In genomic region chr5:91301459-91301858, GRCh38 we compare ENCODE assay signal across 14 cellular contexts.
A peak's percentile ranks its signal among the peaks of the same experiment; 100 is the strongest.
DNase-seq lines count a peak whose midpoint lies in the region; ATAC-seq and TF ChIP-seq lines count a peak whose summit lies in the region.
"Had no signal": no experiment of that assay in that cellular context is flagged by ENCODE, and none has a peak within 500 bp of the region (broad histone marks: within the 10 kb centered on the region; RNA-seq: fewer than 3 reads in every experiment).

No MANE protein-coding gene starts in this region.

- no peaks in the 10 kb centered on the region for H3K36me3 Mint-ChIP-seq in WTC11

- no peaks in the 10 kb centered on the region for H3K9me3 ChIP-seq in Peyer's patch

- TF ChIP-seq POLR2A in Peyer's patch (IDR thresholded peaks at IDR 0.05): no peak

- no peak for ATAC-seq in WTC11

- H3K27me3 Mint-ChIP-seq in WTC11 (ENCODE audit: low read depth): no peaks in the 10 kb centered on the region
- H3K27me3 Mint-ChIP-seq: activated T-cell treated with anti-CD3 and anti-CD28 coated beads, Interleukin-2, amount 50 U/mL, for 24 hours had no signal

- no peak overlapping the region for H3K4me3 ChIP-seq in Peyer's patch

- no peak overlapping the region for H3K4me3 Mint-ChIP-seq in WTC11
- H3K4me3 Mint-ChIP-seq: activated T-cell treated with anti-CD3 and anti-CD28 coated beads, Interleukin-2, amount 50 U/mL, for 24 hours; neural crest cell had no signal

- DNase-seq in HCEC 1CT (peak; percentile 80), WTC11 (ENCODE audit: low spot score) (no peak), iris pigment epithelial cell (ENCODE audit: low read depth) (peak; percentile 90), substantia nigra (lab: John Stamatoyannopoulos, UW) (no peak), SHP77 treated with DMSO at 0.1 percent for 48 hours (lab: John Stamatoyannopoulos, UW) (no peak), DMS79 treated with DMSO at 0.1 percent for 48 hours (lab: John Stamatoyannopoulos, UW) (no peak), Peyer's patch (no peak)
- DNase-seq in activated T-cell treated with anti-CD3 and anti-CD28 coated beads, Interleukin-2, amount 50 U/mL, for 1 hour: no peak
- DNase-seq: activated T-cell treated with anti-CD3 and anti-CD28 coated beads, Interleukin-2, amount 50 U/mL, for 24 hours; NCI-H2227 treated with DMSO at 0.1 percent for 48 hours; RPMI8226; stimulated activated CD4-positive, alpha-beta T cell treated with anti-CD3 and anti-CD28 coated beads, Interleukin-1b, Interleukin-23, amount 100 ng/mL, for 48 hours; stimulated activated naive CD4-positive, alpha-beta T cell treated with Interleukin-2 at 50 U/mL for 16 hours had no signal

- H3K4me1 ChIP-seq in Peyer's patch: no peaks in the 10 kb centered on the region

- H3K27ac Mint-ChIP-seq in WTC11: no peak overlapping the region
- H3K27ac Mint-ChIP-seq: activated T-cell treated with anti-CD3 and anti-CD28 coated beads, Interleukin-2, amount 50 U/mL, for 24 hours had no signal

- no peaks in the 10 kb centered on the region for H3K9me3 Mint-ChIP-seq in WTC11
- H3K9me3 Mint-ChIP-seq: activated T-cell treated with anti-CD3 and anti-CD28 coated beads, Interleukin-2, amount 50 U/mL, for 24 hours; neural crest cell had no signal

- no peaks in the 10 kb centered on the region for H3K4me1 Mint-ChIP-seq in WTC11

- no peaks in the 10 kb centered on the region for H3K36me3 ChIP-seq in Peyer's patch

- H3K27me3 ChIP-seq in Peyer's patch: no peaks in the 10 kb centered on the region

- peak overlapping the region; percentile 79 for H3K27ac ChIP-seq in substantia nigra (ENCODE audit: low read depth, low read length, poor library complexity, severe bottlenecking)
- H3K27ac ChIP-seq in Peyer's patch: peak overlapping the region in 2 of 4 donors; percentile 13 to 17

- POLR2A ChIA-PET in WTC11 (lab: Charles Lee): no interaction called here

- TF ChIP-seq CTCF in WTC11 (IDR thresholded peaks at IDR 0.05): no peak
- TF ChIP-seq CTCF in Peyer's patch (IDR thresholded peaks at IDR 0.05): no peak

- CTCF ChIA-PET in WTC11 (lab: Charles Lee): interaction anchor here (0.7 to 1.0 kb wide), 2 partner anchors 83 to 542 kb away, joined by 5 read pairs; no protein-coding TSS in a partner anchor

TF ChIP-seq in WTC11, 78 proteins besides CTCF, POLR2A, EP300 and RAD21:
- TF ChIP-seq GABPB1 (CRISPR knock-in tag; IDR thresholded peaks at IDR 0.05) (peak; percentile 82), ZNF317 (CRISPR knock-in tag; IDR thresholded peaks at IDR 0.05; ENCODE audit: borderline replicate concordance, low read depth) (no peak)
TF ChIP-seq in WTC11: peak in this region for 1.

Comparison
In these comparisons a context has a peak if more than half of its experiments do, and no peak if none do; other contexts are left out.
1. DNase-seq: peak in HCEC 1CT (single experiment) and iris pigment epithelial cell (single experiment); none in WTC11 (single experiment), substantia nigra (0 of 49), activated T-cell treated with anti-CD3 and anti-CD28 coated beads, Interleukin-2, amount 50 U/mL, for 1 hour (single experiment), SHP77 treated with DMSO at 0.1 percent for 48 hours (single experiment), DMS79 treated with DMSO at 0.1 percent for 48 hours (single experiment) and Peyer's patch (0 of 3).